In the genomic region with DNA sequence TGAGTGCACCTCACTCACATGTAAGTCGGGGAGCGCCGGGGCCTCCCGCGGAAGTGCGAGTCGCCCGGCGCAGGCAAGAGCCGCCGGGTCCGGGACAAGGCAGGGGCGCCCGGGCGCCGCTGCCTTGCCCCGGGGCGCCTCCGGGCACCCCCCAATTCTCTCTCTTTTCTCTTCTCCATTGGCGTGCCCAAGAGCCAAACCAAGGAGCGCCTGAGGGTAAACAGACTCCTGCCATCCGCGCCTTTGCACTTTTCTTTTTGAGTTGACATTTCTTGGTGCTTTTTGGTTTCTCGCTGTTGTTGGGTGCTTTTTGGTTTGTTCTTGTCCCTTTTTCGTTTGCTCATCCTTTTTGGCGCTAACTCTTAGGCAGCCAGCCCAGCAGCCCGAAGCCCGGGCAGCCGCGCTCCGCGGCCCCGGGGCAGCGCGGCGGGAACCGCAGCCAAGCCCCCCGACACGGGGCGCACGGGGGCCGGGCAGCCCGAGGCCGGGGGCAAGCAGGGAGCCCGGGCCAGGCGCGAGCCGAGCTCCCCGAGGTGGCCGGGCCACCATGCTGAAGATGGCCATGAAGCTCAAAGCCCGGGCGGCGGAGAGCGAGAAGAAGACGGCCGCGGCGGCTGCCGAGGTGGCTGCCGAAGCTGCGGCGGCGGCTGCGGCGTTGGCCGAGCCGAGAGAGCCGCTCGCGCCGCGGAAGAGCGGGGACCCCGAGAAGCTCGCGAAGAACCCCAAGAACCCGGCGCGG, we compare ENCODE assay signal across 8 cellular contexts. TPM values are rescaled to one million over a fixed set of nuclear protein-coding genes. Genes with fewer than 3 reads are reported as not detected.
A peak's percentile ranks its signal among the peaks of the same experiment; 100 is the strongest.
DNase-seq lines count a peak whose midpoint lies in the region; ATAC-seq, FAIRE-seq and TF ChIP-seq lines count a peak whose summit lies in the region.

No MANE protein-coding gene starts in this region.

- no peaks in the 10 kb centered on the region for H3K9me3 ChIP-seq in CD4-positive, CD25-positive, alpha-beta regulatory T cell (ENCODE audit: control insufficient read depth in 2 of 2, low read length in 2 of 2)
- 0 out of 2 replicates have a peak, but pooled peaks cover 3% of the 10 kb centered on the region for H3K9me3 ChIP-seq in Loucy (ENCODE audit: insufficient read depth, low read depth, low read length)
- no peaks in the 10 kb centered on the region for H3K9me3 ChIP-seq in mucosa of descending colon

- peaks cover 46% of the 10 kb centered on the region for H3K79me2 ChIP-seq in Loucy (ENCODE audit: insufficient read depth, low read length)

- no peaks in the 10 kb centered on the region for H3K36me3 ChIP-seq in CD4-positive, CD25-positive, alpha-beta regulatory T cell (ENCODE audit: control insufficient read depth, insufficient read depth, low read length)
- H3K36me3 ChIP-seq in Loucy (ENCODE audit: insufficient read depth, low read length) = no peaks in the 10 kb centered on the region
- no peaks in the 10 kb centered on the region for H3K36me3 ChIP-seq in bronchial epithelial cell (ENCODE audit: control insufficient read depth, insufficient read depth, low read length)
- no peaks in the 10 kb centered on the region for H3K36me3 ChIP-seq in mucosa of descending colon (ENCODE audit: low read depth)

- no peak overlapping the region for H2AFZ ChIP-seq in Loucy (ENCODE audit: low read length)

- intact Hi-C loops in mucosa of descending colon (cut with DNase I, micrococcal nuclease) = no loop called here

- peak overlapping the region; percentile 94 to 98 (median 96) for H3K4me3 Mint-ChIP-seq in CD4-positive, CD25-positive, alpha-beta regulatory T cell

- H3K27ac Mint-ChIP-seq in CD4-positive, CD25-positive, alpha-beta regulatory T cell = peak overlapping the region; percentile 88 to 100 (median 96)

- peak overlapping the region; percentile 83 for H3K27ac ChIP-seq in CD4-positive, CD25-positive, alpha-beta regulatory T cell (ENCODE audit: insufficient read depth, low read length, poor library complexity, severe bottlenecking)

- peaks cover 0 to 3% (median 0%) of the 10 kb centered on the region in 7 donors for H3K9me3 Mint-ChIP-seq in CD4-positive, CD25-positive, alpha-beta regulatory T cell

- peaks cover 12 to 34% (median 16%) of the 10 kb centered on the region in 4 donors for H3K4me1 Mint-ChIP-seq in CD4-positive, CD25-positive, alpha-beta regulatory T cell

- no peak for ATAC-seq in CD4-positive, CD25-positive, alpha-beta regulatory T cell (ENCODE audit: low read depth in 2 of 2)
- no peak for ATAC-seq in mucosa of descending colon
- ATAC-seq in HG02852 (IDR thresholded peaks at IDR 0.05; ENCODE audit: unreplicated experiment) = no peak
- no peak for ATAC-seq in HG03196 (IDR thresholded peaks at IDR 0.05; ENCODE audit: unreplicated experiment)

- H3K9me2 ChIP-seq in Loucy (replicated peaks; ENCODE audit: low read depth, low read length) = no peaks in the 10 kb centered on the region

- H3F3A ChIP-seq in Loucy (ENCODE audit: low read depth) = no peaks in the 10 kb centered on the region; the same call in 1 of the 2 replicates

- H3K9ac ChIP-seq in Loucy (ENCODE audit: low read depth, low read length, poor library complexity, severe bottlenecking) = peak overlapping the region; percentile 85

- peaks cover 27% of the 10 kb centered on the region for H3K4me1 ChIP-seq in CD4-positive, CD25-positive, alpha-beta regulatory T cell (ENCODE audit: control insufficient read depth, insufficient read depth, low read length, poor library complexity, severe bottlenecking)
- H3K4me1 ChIP-seq in Loucy (ENCODE audit: insufficient read depth, low read length, poor library complexity, severe bottlenecking) (peaks cover 27% of the 10 kb centered on the region), mucosa of descending colon (ENCODE audit: low read depth) (peaks cover 15% of the 10 kb centered on the region)

- H3K27me3 Mint-ChIP-seq in CD4-positive, CD25-positive, alpha-beta regulatory T cell = no peaks in the 10 kb centered on the region

- H3K27me3 ChIP-seq in CD4-positive, CD25-positive, alpha-beta regulatory T cell (ENCODE audit: control insufficient read depth, insufficient read depth, low read length) = no peaks in the 10 kb centered on the region
- H3K27me3 ChIP-seq in Loucy (ENCODE audit: insufficient read depth, low read length, poor library complexity, severe bottlenecking) (no peaks in the 10 kb centered on the region), bronchial epithelial cell (ENCODE audit: control insufficient read depth, insufficient read depth, low read length) (no peaks in the 10 kb centered on the region)

- DNase-seq in CD4-positive, CD25-positive, alpha-beta regulatory T cell = peak in 1 of 3 donors; percentile 31
- DNase-seq in bronchial epithelial cell (ENCODE audit: low read depth) (no peak), mucosa of descending colon (no peak), mesenteric fat pad (ENCODE audit: low spot score) (no peak), SIG-M5 (lab: John Stamatoyannopoulos, UW) (no peak)

- H3K4me3 ChIP-seq in CD4-positive, CD25-positive, alpha-beta regulatory T cell (ENCODE audit: low read depth, low read length) = peak overlapping the region; percentile 75
- H3K4me3 ChIP-seq in Loucy (ENCODE audit: low read length, poor library complexity, severe bottlenecking) (peak overlapping the region; percentile 74), bronchial epithelial cell (ENCODE audit: low read depth, low read length) (peak overlapping the region; percentile 86), mucosa of descending colon (peak overlapping the region; percentile 11)

- FAIRE-seq in bronchial epithelial cell (lab: Jason Lieb, UNC) = no peak

- no peaks in the 10 kb centered on the region for H3K36me3 Mint-ChIP-seq in CD4-positive, CD25-positive, alpha-beta regulatory T cell

- peak overlapping the region; percentile 69 for H3K4me2 ChIP-seq in Loucy (ENCODE audit: low read depth, low read length, poor library complexity, severe bottlenecking)

- no peak for TF ChIP-seq CTCF in Loucy (conservative IDR thresholded peaks at IDR 0.05; ENCODE audit: low read length)
- TF ChIP-seq CTCF in bronchial epithelial cell (IDR thresholded peaks at IDR 0.05; ENCODE audit: insufficient read depth, low read length, severe bottlenecking) = no peak
- no peak for TF ChIP-seq CTCF in mucosa of descending colon (IDR thresholded peaks at IDR 0.05)

- H4K20me1 ChIP-seq in Loucy (ENCODE audit: insufficient read depth, low read length, poor library complexity, severe bottlenecking) = peaks cover 21% of the 10 kb centered on the region

RNA-seq across cellular contexts. Expression of a gene that starts 37.0 kb away (rescaled TPM):
- total RNA-seq in CD4-positive, CD25-positive, alpha-beta regulatory T cell = 890 TPM
- polyA plus RNA-seq in CD4-positive, CD25-positive, alpha-beta regulatory T cell = 100 to 1,000 TPM; 127 to 171 (median 154) TPM
- total RNA-seq in bronchial epithelial cell (279 and 385 TPM in 2 replicates), mucosa of descending colon (100 to 1,000 TPM; 583 to 659 (median 632) TPM), mesenteric fat pad (697 TPM)

RNA-seq across cellular contexts. Expression of a gene that starts 38.8 kb away (rescaled TPM):
- 0.54 TPM for total RNA-seq in CD4-positive, CD25-positive, alpha-beta regulatory T cell
- not detected for polyA plus RNA-seq in CD4-positive, CD25-positive, alpha-beta regulatory T cell
- total RNA-seq in bronchial epithelial cell = 0.13 and 1.3 TPM in 2 replicates
- total RNA-seq in mucosa of descending colon = 1 to 10 TPM in 2 of 3 donors, under 1 TPM in 1; 0.54 to 1.4 (median 1.0) TPM
- 0.42 TPM for total RNA-seq in mesenteric fat pad

Comparison
In these comparisons a context has a peak if more than half of its experiments do, and no peak if none do; other contexts are left out.
1. H3K4me3 ChIP-seq: peak in every context shown above with its lines; median percentile 86 in bronchial epithelial cell; 75 in CD4-positive, CD25-positive, alpha-beta regulatory T cell; 74 in Loucy; 11 in mucosa of descending colon.